ENCODE assay signal across 8 cellular contexts in genomic region chr4:173170210-173170778, GRCh38.
DNase-seq lines count a peak whose midpoint lies in the region; ATAC-seq and TF ChIP-seq lines count a peak whose summit lies in the region.

No MANE protein-coding gene starts in this region.

- H3K4me3 ChIP-seq in GM12875 (ENCODE audit: low read depth, low read length) (peak overlapping the region; percentile 92), SK-N-MC (peak overlapping the region; percentile 99), fibroblast of mammary gland (ENCODE audit: control insufficient read depth, low read depth, low read length) (peak overlapping the region; percentile 64), rectal smooth muscle tissue (ENCODE audit: low read length) (peak overlapping the region; percentile 94)

- peaks cover 11% of the 10 kb centered on the region for H3K4me1 ChIP-seq in rectal smooth muscle tissue (ENCODE audit: control insufficient read depth, insufficient read depth, low read length)

- no peaks in the 10 kb centered on the region for H3K27me3 ChIP-seq in rectal smooth muscle tissue (ENCODE audit: control insufficient read depth, insufficient read depth, low read length)

- TF ChIP-seq CTCF in GM12875 (IDR thresholded peaks at IDR 0.05; ENCODE audit: borderline replicate concordance, insufficient read depth, low read depth, low read length): no peak
- TF ChIP-seq CTCF in fibroblast of mammary gland (conservative IDR thresholded peaks at IDR 0.05; ENCODE audit: control insufficient read depth, insufficient read depth, low read depth, low read length): no peak

- no peaks in the 10 kb centered on the region for H3K9me3 ChIP-seq in SK-N-MC (ENCODE audit: low read depth, low read length)

- H3K9ac ChIP-seq in SK-N-MC (ENCODE audit: insufficient read length) (peak overlapping the region; percentile 79), rectal smooth muscle tissue (ENCODE audit: low read length) (peak overlapping the region; percentile 74)

- H3K27ac ChIP-seq in SK-N-MC (no peak overlapping the region), rectal smooth muscle tissue (ENCODE audit: low read depth, low read length) (peak overlapping the region; percentile 75)

- no peak for ATAC-seq in GM19395 (IDR thresholded peaks at IDR 0.05; ENCODE audit: unreplicated experiment)

- no peaks in the 10 kb centered on the region for H3K36me3 ChIP-seq in SK-N-MC (ENCODE audit: insufficient read depth, low read length)
- no peaks in the 10 kb centered on the region for H3K36me3 ChIP-seq in rectal smooth muscle tissue (ENCODE audit: control insufficient read depth, insufficient read depth, low read length)

- DNase-seq in SK-N-MC (ENCODE audit: low read depth, low spot score): no peak
- peak; percentile 19 for DNase-seq in fibroblast of mammary gland (ENCODE audit: low read depth)
- DNase-seq in stimulated activated CD4-positive, alpha-beta T cell treated with anti-CD3 and anti-CD28 coated beads, Interleukin-15, amount 100 ng/mL, for 24 hours: no peak
- no peak for DNase-seq in C1 segment of cervical spinal cord (lab: John Stamatoyannopoulos, UW)
- DNase-seq in activated CD4-positive, CD25-positive, alpha-beta regulatory T cell (lab: John Stamatoyannopoulos, UW): no peak
